1 cellular context compared by ENCODE assay signal in the genomic region with DNA sequence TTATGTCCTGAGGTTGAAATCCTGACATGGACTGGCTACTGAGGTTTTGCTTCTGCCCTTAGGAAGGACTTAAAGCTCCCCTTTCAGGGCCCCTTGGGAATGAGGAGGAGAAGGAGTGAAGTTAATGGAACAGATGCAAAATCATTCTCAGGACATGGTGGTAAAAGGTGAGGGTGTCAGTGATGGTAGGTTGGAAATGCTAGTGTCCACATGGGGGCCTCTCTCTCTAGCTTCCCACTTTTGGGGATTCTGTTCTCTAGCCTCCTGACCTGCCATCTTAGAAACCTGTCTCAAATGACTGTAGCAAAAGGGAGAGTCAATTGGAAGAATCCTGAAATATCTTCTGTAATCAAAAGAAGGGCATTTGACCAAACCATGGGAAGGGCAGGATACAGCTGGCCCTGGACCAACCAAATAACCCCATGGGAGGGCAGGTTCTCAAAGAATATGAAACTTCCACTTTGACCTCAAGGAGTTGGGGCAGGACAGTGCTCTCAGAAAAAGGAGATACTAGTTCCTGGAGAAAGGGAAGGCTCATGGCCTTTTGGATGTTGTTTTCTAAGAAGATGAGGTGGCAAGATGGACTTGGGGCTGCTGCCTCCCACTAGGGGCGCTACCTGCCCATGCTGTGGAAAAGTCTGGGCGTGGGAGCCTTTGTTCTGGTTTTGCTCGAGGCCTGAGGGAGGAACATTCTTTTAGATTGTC.
TF ChIP-seq lines count a peak whose summit lies in the region.

No MANE protein-coding gene starts in this region.

TF ChIP-seq in GM23338, 12 proteins besides CTCF, POLR2A, EP300 and RAD21 (continued from another document):
- TF ChIP-seq, protein P1, sequence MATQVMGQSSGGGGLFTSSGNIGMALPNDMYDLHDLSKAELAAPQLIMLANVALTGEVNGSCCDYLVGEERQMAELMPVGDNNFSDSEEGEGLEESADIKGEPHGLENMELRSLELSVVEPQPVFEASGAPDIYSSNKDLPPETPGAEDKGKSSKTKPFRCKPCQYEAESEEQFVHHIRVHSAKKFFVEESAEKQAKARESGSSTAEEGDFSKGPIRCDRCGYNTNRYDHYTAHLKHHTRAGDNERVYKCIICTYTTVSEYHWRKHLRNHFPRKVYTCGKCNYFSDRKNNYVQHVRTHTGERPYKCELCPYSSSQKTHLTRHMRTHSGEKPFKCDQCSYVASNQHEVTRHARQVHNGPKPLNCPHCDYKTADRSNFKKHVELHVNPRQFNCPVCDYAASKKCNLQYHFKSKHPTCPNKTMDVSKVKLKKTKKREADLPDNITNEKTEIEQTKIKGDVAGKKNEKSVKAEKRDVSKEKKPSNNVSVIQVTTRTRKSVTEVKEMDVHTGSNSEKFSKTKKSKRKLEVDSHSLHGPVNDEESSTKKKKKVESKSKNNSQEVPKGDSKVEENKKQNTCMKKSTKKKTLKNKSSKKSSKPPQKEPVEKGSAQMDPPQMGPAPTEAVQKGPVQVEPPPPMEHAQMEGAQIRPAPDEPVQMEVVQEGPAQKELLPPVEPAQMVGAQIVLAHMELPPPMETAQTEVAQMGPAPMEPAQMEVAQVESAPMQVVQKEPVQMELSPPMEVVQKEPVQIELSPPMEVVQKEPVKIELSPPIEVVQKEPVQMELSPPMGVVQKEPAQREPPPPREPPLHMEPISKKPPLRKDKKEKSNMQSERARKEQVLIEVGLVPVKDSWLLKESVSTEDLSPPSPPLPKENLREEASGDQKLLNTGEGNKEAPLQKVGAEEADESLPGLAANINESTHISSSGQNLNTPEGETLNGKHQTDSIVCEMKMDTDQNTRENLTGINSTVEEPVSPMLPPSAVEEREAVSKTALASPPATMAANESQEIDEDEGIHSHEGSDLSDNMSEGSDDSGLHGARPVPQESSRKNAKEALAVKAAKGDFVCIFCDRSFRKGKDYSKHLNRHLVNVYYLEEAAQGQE (IDR thresholded peaks at IDR 0.05; ENCODE audit: unreplicated experiment): no peak
- TF ChIP-seq STAT1 (IDR thresholded peaks at IDR 0.05; ENCODE audit: unreplicated experiment): no peak
- TF ChIP-seq, protein P2, sequence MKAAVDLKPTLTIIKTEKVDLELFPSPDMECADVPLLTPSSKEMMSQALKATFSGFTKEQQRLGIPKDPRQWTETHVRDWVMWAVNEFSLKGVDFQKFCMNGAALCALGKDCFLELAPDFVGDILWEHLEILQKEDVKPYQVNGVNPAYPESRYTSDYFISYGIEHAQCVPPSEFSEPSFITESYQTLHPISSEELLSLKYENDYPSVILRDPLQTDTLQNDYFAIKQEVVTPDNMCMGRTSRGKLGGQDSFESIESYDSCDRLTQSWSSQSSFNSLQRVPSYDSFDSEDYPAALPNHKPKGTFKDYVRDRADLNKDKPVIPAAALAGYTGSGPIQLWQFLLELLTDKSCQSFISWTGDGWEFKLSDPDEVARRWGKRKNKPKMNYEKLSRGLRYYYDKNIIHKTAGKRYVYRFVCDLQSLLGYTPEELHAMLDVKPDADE (IDR thresholded peaks at IDR 0.05): no peak
- TF ChIP-seq POLR2AphosphoS5 (IDR thresholded peaks at IDR 0.05; ENCODE audit: low read depth): no peak
- no peak for TF ChIP-seq CREB1 (CRISPR knock-in tag; IDR thresholded peaks at IDR 0.05; ENCODE audit: low read depth)
- TF ChIP-seq ZNF114 (CRISPR knock-in tag; IDR thresholded peaks at IDR 0.05): no peak
- TF ChIP-seq JUNB (IDR thresholded peaks at IDR 0.05; ENCODE audit: unreplicated experiment): no peak
- TF ChIP-seq EZH2phosphoT487 (IDR thresholded peaks at IDR 0.05; ENCODE audit: unreplicated experiment): no peak
TF ChIP-seq in GM23338: peak in this region for 0.
